11 cellular contexts compared by ENCODE assay signal in the genomic region with DNA sequence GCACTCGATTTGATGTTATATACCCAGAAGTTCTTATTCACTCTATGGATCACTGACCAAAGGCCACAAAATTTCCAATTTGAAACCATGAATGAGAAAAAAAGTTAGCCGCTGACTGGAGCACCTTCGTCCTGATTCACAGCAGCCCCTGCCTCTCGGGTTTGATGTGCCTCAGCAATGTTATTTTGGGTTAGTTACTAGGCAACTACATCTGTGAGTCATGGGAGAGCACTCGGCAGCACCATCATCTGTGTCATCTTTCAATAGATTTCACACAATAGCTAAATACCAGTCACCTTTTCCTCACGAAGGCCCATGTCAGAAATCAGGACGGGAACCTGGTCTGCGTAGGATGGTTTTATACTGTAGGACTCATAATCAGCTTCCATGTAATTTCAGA.
A peak's percentile ranks its signal among the peaks of the same experiment; 100 is the strongest.
DNase-seq lines count a peak whose midpoint lies in the region; FAIRE-seq and TF ChIP-seq lines count a peak whose summit lies in the region.
"Had no signal": no experiment of that assay in that cellular context is flagged by ENCODE, and none has a peak within 500 bp of the region (broad histone marks: within the 10 kb centered on the region; RNA-seq: fewer than 3 reads in every experiment).

No MANE protein-coding gene starts in this region.

- H3K9me3 Mint-ChIP-seq in Calu3 (ENCODE audit: low read depth, unreplicated experiment) = no peaks in the 10 kb centered on the region
- peaks cover 2% of the 10 kb centered on the region for H3K9me3 Mint-ChIP-seq in activated CD4-positive, alpha-beta memory T cell treated with anti-CD3 and anti-CD28 coated beads for 36 hours
- no peaks in the 10 kb centered on the region for H3K9me3 Mint-ChIP-seq in endothelial cell (ENCODE audit: unreplicated experiment)

- no peaks in the 10 kb centered on the region for H3K36me3 Mint-ChIP-seq in Calu3 (ENCODE audit: insufficient read depth, unreplicated experiment)
- H3K36me3 Mint-ChIP-seq in activated CD4-positive, alpha-beta memory T cell treated with anti-CD3 and anti-CD28 coated beads for 36 hours = no peaks in the 10 kb centered on the region
- no peaks in the 10 kb centered on the region for H3K36me3 Mint-ChIP-seq in endothelial cell (ENCODE audit: low read depth, unreplicated experiment)

- H3K27me3 Mint-ChIP-seq in Calu3 (ENCODE audit: unreplicated experiment) (no peaks in the 10 kb centered on the region), endothelial cell (ENCODE audit: unreplicated experiment) (peaks cover 7% of the 10 kb centered on the region)
- H3K27me3 Mint-ChIP-seq in activated CD4-positive, alpha-beta memory T cell treated with anti-CD3 and anti-CD28 coated beads for 36 hours = no peaks in the 10 kb centered on the region

- CTCF ChIA-PET in Calu3 (lab: Charles Lee) = no interaction called here
- CTCF ChIA-PET in activated CD4-positive, alpha-beta memory T cell treated with anti-CD3 and anti-CD28 coated beads for 36 hours (lab: Charles Lee) = no interaction called here

- H3K36me3 ChIP-seq in kidney epithelial cell (ENCODE audit: control insufficient read depth, insufficient read depth, low read length) = no peaks in the 10 kb centered on the region
- H3K36me3 ChIP-seq: Peyer's patch had no signal

- no peak overlapping the region for H3K4me3 ChIP-seq in kidney epithelial cell (ENCODE audit: low read depth, low read length)
- H3K4me3 ChIP-seq: Peyer's patch, testis had no signal

- TF ChIP-seq CTCF in Calu3 (IDR thresholded peaks at IDR 0.05; ENCODE audit: unreplicated experiment) = no peak
- no peak for TF ChIP-seq CTCF in kidney epithelial cell (IDR thresholded peaks at IDR 0.05; ENCODE audit: insufficient read depth, low read length, poor library complexity, severe bottlenecking)
- no peak for TF ChIP-seq CTCF in endothelial cell (IDR thresholded peaks at IDR 0.05; ENCODE audit: unreplicated experiment)

- peak; percentile 7 for DNase-seq in Calu3
- peak; percentile 22 for DNase-seq in HTR-8/SVneo (ENCODE audit: insufficient read length, low spot score)
- DNase-seq in T1000 (lab: John Stamatoyannopoulos, UW) = peak; percentile 30
- DNase-seq in kidney epithelial cell (ENCODE audit: low read depth) = peak; percentile 71
- DNase-seq in activated CD4-positive, alpha-beta memory T cell treated with anti-CD3 and anti-CD28 coated beads for 36 hours = no peak
- DNase-seq in NOMO-1 treated with DMSO at 0.1 percent for 48 hours (lab: John Stamatoyannopoulos, UW; ENCODE audit: unreplicated experiment) = no peak
- DNase-seq in stimulated activated CD4-positive, alpha-beta T cell treated with anti-CD3 and anti-CD28 coated beads, Interleukin-12 subunit alpha, Interleukin-12 subunit beta, amount 100 ng/mL, for 4 hours = no peak
- no peak for DNase-seq in endothelial cell (ENCODE audit: low spot score)
- DNase-seq: cerebellar nuclear complex, Peyer's patch, testis had no signal

- no peak overlapping the region for H3K27ac Mint-ChIP-seq in Calu3 (ENCODE audit: unreplicated experiment)
- H3K27ac Mint-ChIP-seq in activated CD4-positive, alpha-beta memory T cell treated with anti-CD3 and anti-CD28 coated beads for 36 hours = no peak overlapping the region
- no peak overlapping the region for H3K27ac Mint-ChIP-seq in endothelial cell (ENCODE audit: unreplicated experiment)

- intact Hi-C loops in Calu3 (cut with micrococcal nuclease; ENCODE audit: unreplicated experiment) = no loop called here
- intact Hi-C loops in activated CD4-positive, alpha-beta memory T cell treated with anti-CD3 and anti-CD28 coated beads for 36 hours (cut with micrococcal nuclease) = no loop called here

- no TSS peak for BruUV-seq in Calu3 (replicated peaks; lab: Mats Ljungman, UMichigan)

- POLR2A ChIA-PET in activated CD4-positive, alpha-beta memory T cell treated with anti-CD3 and anti-CD28 coated beads for 36 hours (lab: Charles Lee) = no interaction called here

- H3K4me3 Mint-ChIP-seq in Calu3 (ENCODE audit: low read depth, unreplicated experiment) = no peak overlapping the region
- H3K4me3 Mint-ChIP-seq in activated CD4-positive, alpha-beta memory T cell treated with anti-CD3 and anti-CD28 coated beads for 36 hours = no peak overlapping the region
- no peak overlapping the region for H3K4me3 Mint-ChIP-seq in endothelial cell (ENCODE audit: unreplicated experiment)

- H3K27me3 ChIP-seq in kidney epithelial cell (ENCODE audit: control insufficient read depth, insufficient read depth, low read length) = no peaks in the 10 kb centered on the region
- H3K27me3 ChIP-seq: Peyer's patch, testis had no signal

- H3K4me1 Mint-ChIP-seq in Calu3 (ENCODE audit: low read depth, unreplicated experiment) = no peaks in the 10 kb centered on the region
- no peaks in the 10 kb centered on the region for H3K4me1 Mint-ChIP-seq in activated CD4-positive, alpha-beta memory T cell treated with anti-CD3 and anti-CD28 coated beads for 36 hours (ENCODE audit: low read depth)
- peaks cover 22% of the 10 kb centered on the region for H3K4me1 Mint-ChIP-seq in endothelial cell (ENCODE audit: unreplicated experiment)

- no peak for FAIRE-seq in HTR-8/SVneo (lab: Jason Lieb, UNC)

Comparison
In these comparisons a context has a peak if more than half of its experiments do, and no peak if none do; other contexts are left out.
1. DNase-seq: peak in Calu3 (single experiment), HTR-8/SVneo (single experiment), T1000 (single experiment) and kidney epithelial cell (single experiment); none in activated CD4-positive, alpha-beta memory T cell treated with anti-CD3 and anti-CD28 coated beads for 36 hours (single experiment), NOMO-1 treated with DMSO at 0.1 percent for 48 hours (single experiment), stimulated activated CD4-positive, alpha-beta T cell treated with anti-CD3 and anti-CD28 coated beads, Interleukin-12 subunit alpha, Interleukin-12 subunit beta, amount 100 ng/mL, for 4 hours (single experiment) and endothelial cell (single experiment).